ENCODE assay signal across 26 cellular contexts in the genomic region with DNA sequence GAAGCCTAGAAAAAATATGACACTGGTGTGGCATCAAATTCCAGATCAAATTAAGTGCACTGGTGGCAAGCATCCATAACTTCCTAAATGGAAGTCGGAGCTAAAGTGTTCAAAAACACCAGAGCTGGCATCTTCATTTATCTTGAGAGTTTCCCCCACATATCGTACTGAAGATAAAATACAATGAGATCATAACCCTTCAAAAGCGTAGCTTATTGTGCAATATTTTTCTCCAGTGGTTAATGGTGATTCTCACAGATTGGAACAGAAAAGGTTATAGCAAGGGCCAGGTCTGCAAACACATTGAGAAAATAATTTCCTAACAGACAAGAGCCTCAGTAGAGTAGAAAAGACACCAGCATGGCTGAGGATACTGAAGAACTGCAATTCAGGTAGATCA.
DNase-seq lines count a peak whose midpoint lies in the region; ATAC-seq, FAIRE-seq and TF ChIP-seq lines count a peak whose summit lies in the region.
"Had no signal": no experiment of that assay in that cellular context is flagged by ENCODE, and none has a peak within 500 bp of the region (broad histone marks: within the 10 kb centered on the region; RNA-seq: fewer than 3 reads in every experiment).

No MANE protein-coding gene starts in this region.

- TF ChIP-seq CTCF in HepG2 (CRISPR knock-in tag; IDR thresholded peaks at IDR 0.05) (no peak), right lobe of liver (IDR thresholded peaks at IDR 0.05) (no peak), body of pancreas (IDR thresholded peaks at IDR 0.05) (no peak), fibroblast of villous mesenchyme (IDR thresholded peaks at IDR 0.05; ENCODE audit: insufficient read depth, low read depth, low read length) (no peak)

- no peak for TF ChIP-seq EP300 in HepG2 (IDR thresholded peaks at IDR 0.05; ENCODE audit: low read depth in 2 of 2, low read length in 2 of 2)
- no peak for TF ChIP-seq EP300 in HepG2 (CRISPR knock-in tag; IDR thresholded peaks at IDR 0.05; ENCODE audit: borderline replicate concordance)

- DNase-seq in HepG2 (ENCODE audit: low spot score) (no peak), right lobe of liver (no peak), body of pancreas (no peak), fibroblast of villous mesenchyme (ENCODE audit: low read depth) (peak; percentile 72), NK-92 (lab: John Stamatoyannopoulos, UW; ENCODE audit: unreplicated experiment) (no peak), NCI-H1930 (lab: John Stamatoyannopoulos, UW) (no peak)
- DNase-seq: CD4-positive, CD25-positive, alpha-beta regulatory T cell; EL; GDM1; H9; HFFc6; NCI-H1048; NCI-H1417 treated with DMSO at 0.1 percent for 48 hours; NCI-H1694 treated with DMSO at 0.1 percent for 48 hours; NCI-H2081 treated with DMSO at 0.1 percent for 48 hours; NCI-H446; NCI-H526; SHP77 had no signal

- intact Hi-C loops in HepG2 (cut with micrococcal nuclease; ENCODE audit: unreplicated experiment) (no loop called here), right lobe of liver (cut with DNase I) (no loop called here), body of pancreas (cut with DNase I) (no loop called here)

- TF ChIP-seq RAD21 in HepG2 (CRISPR knock-in tag; IDR thresholded peaks at IDR 0.05) = no peak

- WGBS in HepG2 (ENCODE audit: low lambda C conversion rate) = 4% methylated on average over 3 of the region's 3 CpGs
- WGBS in right lobe of liver (ENCODE audit: insufficient coverage, low coverage, low lambda C conversion rate, missing lambda C conversion rate) = 32% methylated on average over 3 of the region's 3 CpGs
- WGBS in body of pancreas, 2 donors = 73 to 74% methylated on average over 3 of the region's 3 CpGs

- H3K4me1 ChIP-seq in HepG2 (ENCODE audit: insufficient read depth, low read length) (no peaks in the 10 kb centered on the region), right lobe of liver (peaks cover 0 to 19% (median 6%) of the 10 kb centered on the region in 4 donors), body of pancreas (peaks cover 17% of the 10 kb centered on the region)
- H3K4me1 ChIP-seq: BLaER1 had no signal

- no TSS peak for BruUV-seq in HepG2 (replicated peaks; lab: Mats Ljungman, UMichigan)

- in situ Hi-C loops in HepG2 (cut with HindIII; ENCODE audit: extremely low pct_ligation_motif_present, low pct_unique_long_range_greater_than_20kb) = no loop called here

- H3K27me3 ChIP-seq in HepG2 (ENCODE audit: control insufficient read depth in 1 of 2, insufficient read depth in 2 of 2, low read length in 2 of 2) (no peaks in the 10 kb centered on the region), right lobe of liver (no peaks in the 10 kb centered on the region), body of pancreas (no peaks in the 10 kb centered on the region)
- H3K27me3 ChIP-seq: BLaER1 had no signal

- POLR2A ChIA-PET in HepG2 (lab: Yijun Ruan, JAX) = no interaction called here

- FAIRE-seq in HepG2 (lab: Jason Lieb, UNC) = no peak
- FAIRE-seq: A204.1, GM12878 had no signal

- no peaks in the 10 kb centered on the region for H3K79me2 ChIP-seq in HepG2 (ENCODE audit: insufficient read depth, low read length)

- no peak overlapping the region for H2AFZ ChIP-seq in HepG2 (ENCODE audit: low read length)
- H2AFZ ChIP-seq: GM23338 had no signal

- H4K20me1 ChIP-seq in HepG2 (ENCODE audit: insufficient read depth, low read length) = no peaks in the 10 kb centered on the region
- H4K20me1 ChIP-seq: BLaER1 had no signal

- H3K36me3 ChIP-seq in HepG2 (replicated peaks in 1 of 2; ENCODE audit: control insufficient read depth in 1 of 2, insufficient read depth in 2 of 2, low read length in 2 of 2) = no peaks in the 10 kb centered on the region
- H3K36me3 ChIP-seq in right lobe of liver = no peaks in the 10 kb centered on the region
- no peaks in the 10 kb centered on the region for H3K36me3 ChIP-seq in body of pancreas (replicated peaks in 1 of 2; ENCODE audit: insufficient read depth in 1 of 2, low read depth in 2 of 2)
- H3K36me3 ChIP-seq: BLaER1 had no signal

- CTCF ChIA-PET in HepG2 (lab: Yijun Ruan, JAX; ENCODE audit: low intra/inter-chr PET ratio, low total read pairs) = no interaction called here

- H3K4me2 ChIP-seq in HepG2 (ENCODE audit: low read depth, low read length) = no peak overlapping the region
- H3K4me2 ChIP-seq: BLaER1, GM23338, KMS-11 had no signal

- H3K4me3 ChIP-seq in HepG2 (replicated peaks in 1 of 3; ENCODE audit: insufficient read depth in 1 of 3, low read depth in 2 of 3, low read length in 3 of 3) (no peak overlapping the region), right lobe of liver (no peak overlapping the region), body of pancreas (no peak overlapping the region), fibroblast of villous mesenchyme (ENCODE audit: low read depth, low read length) (no peak overlapping the region)
- H3K4me3 ChIP-seq: BLaER1, GM12878, GM23338 had no signal

- H3K27ac ChIP-seq in HepG2 (ENCODE audit: extremely low read length, insufficient read depth, low read length) = no peak overlapping the region
- H3K27ac ChIP-seq in right lobe of liver = no peak overlapping the region
- H3K27ac ChIP-seq in body of pancreas = no peak overlapping the region
- H3K27ac ChIP-seq: BLaER1, KMS-11, RWPE1 had no signal

- no peak overlapping the region for H3K9ac ChIP-seq in HepG2 (ENCODE audit: insufficient read depth, low read depth, low read length)
- H3K9ac ChIP-seq: BLaER1, KMS-11 had no signal

- H3K9me3 ChIP-seq in HepG2 (ENCODE audit: low read length) (no peaks in the 10 kb centered on the region), right lobe of liver (no peaks in the 10 kb centered on the region), body of pancreas (no peaks in the 10 kb centered on the region)
- H3K9me3 ChIP-seq: BLaER1 had no signal

- TF ChIP-seq POLR2A in HepG2 (IDR thresholded peaks at IDR 0.05; ENCODE audit: insufficient read depth in 1 of 2, low read depth in 2 of 2, low read length in 2 of 2) (no peak), right lobe of liver (IDR thresholded peaks at IDR 0.05) (no peak), body of pancreas (IDR thresholded peaks at IDR 0.05) (no peak)

- ATAC-seq in HepG2 (no peak), right lobe of liver (no peak), body of pancreas (peak; percentile 15), HG02973 (IDR thresholded peaks at IDR 0.05; ENCODE audit: unreplicated experiment) (no peak)
- ATAC-seq: GM12878, GM23338, Panc1 had no signal

TF ChIP-seq in HepG2, 621 proteins besides CTCF, POLR2A, EP300 and RAD21:
- TF ChIP-seq ZNF768 (CRISPR knock-in tag; IDR thresholded peaks at IDR 0.05) (no peak), RARG (CRISPR knock-in tag; IDR thresholded peaks at IDR 0.05; ENCODE audit: low read depth) (no peak), CEBPB (IDR thresholded peaks at IDR 0.05; ENCODE audit: borderline replicate concordance, low read depth, low read length) (peak; percentile 56; the same call in 1 of the 2 replicates), MEIS2 (CRISPR knock-in tag; IDR thresholded peaks at IDR 0.05) (no peak)
- TF ChIP-seq, protein P1, sequence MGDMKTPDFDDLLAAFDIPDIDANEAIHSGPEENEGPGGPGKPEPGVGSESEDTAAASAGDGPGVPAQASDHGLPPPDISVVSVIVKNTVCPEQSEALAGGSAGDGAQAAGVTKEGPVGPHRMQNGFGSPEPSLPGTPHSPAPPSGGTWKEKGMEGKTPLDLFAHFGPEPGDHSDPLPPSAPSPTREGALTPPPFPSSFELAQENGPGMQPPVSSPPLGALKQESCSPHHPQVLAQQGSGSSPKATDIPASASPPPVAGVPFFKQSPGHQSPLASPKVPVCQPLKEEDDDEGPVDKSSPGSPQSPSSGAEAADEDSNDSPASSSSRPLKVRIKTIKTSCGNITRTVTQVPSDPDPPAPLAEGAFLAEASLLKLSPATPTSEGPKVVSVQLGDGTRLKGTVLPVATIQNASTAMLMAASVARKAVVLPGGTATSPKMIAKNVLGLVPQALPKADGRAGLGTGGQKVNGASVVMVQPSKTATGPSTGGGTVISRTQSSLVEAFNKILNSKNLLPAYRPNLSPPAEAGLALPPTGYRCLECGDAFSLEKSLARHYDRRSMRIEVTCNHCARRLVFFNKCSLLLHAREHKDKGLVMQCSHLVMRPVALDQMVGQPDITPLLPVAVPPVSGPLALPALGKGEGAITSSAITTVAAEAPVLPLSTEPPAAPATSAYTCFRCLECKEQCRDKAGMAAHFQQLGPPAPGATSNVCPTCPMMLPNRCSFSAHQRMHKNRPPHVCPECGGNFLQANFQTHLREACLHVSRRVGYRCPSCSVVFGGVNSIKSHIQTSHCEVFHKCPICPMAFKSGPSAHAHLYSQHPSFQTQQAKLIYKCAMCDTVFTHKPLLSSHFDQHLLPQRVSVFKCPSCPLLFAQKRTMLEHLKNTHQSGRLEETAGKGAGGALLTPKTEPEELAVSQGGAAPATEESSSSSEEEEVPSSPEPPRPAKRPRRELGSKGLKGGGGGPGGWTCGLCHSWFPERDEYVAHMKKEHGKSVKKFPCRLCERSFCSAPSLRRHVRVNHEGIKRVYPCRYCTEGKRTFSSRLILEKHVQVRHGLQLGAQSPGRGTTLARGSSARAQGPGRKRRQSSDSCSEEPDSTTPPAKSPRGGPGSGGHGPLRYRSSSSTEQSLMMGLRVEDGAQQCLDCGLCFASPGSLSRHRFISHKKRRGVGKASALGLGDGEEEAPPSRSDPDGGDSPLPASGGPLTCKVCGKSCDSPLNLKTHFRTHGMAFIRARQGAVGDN (CRISPR knock-in tag; IDR thresholded peaks at IDR 0.05) = no peak
